18 cellular contexts compared by ENCODE assay signal in genomic region chr10:95375418-95375817, GRCh38.
"Had no signal": no experiment of that assay in that cellular context is flagged by ENCODE, and none has a peak within 500 bp of the region (broad histone marks: within the 10 kb centered on the region; RNA-seq: fewer than 3 reads in every experiment).

No MANE protein-coding gene starts in this region.

- H3K4me3 ChIP-seq: colonic mucosa, hepatocyte, lower lobe of right lung, SK-N-MC, skin epidermis, testis had no signal

- H3K9me3 ChIP-seq: colonic mucosa, lower lobe of right lung, testis had no signal

- H3K27ac ChIP-seq: brain microvascular endothelial cell, colonic mucosa, hepatocyte, lower lobe of right lung, SK-N-MC, skin epidermis, testis, WERI-Rb-1 had no signal

- H3K27ac Mint-ChIP-seq: activated CD4-positive, alpha-beta T cell treated with anti-CD3 and anti-CD28 coated beads for 36 hours; activated naive CD8-positive, alpha-beta T cell; activated T-helper 1 cell treated with anti-CD3 and anti-CD28 coated beads, Interleukin-12 subunit alpha, Interleukin-12 subunit beta, Interleukin-2, Interleukin-4 antibody, amounts not matched to agents 30 ng/mL and 10 ng/mL and 1 ng/mL, durations not matched to agents 14 hours and 24 hours and 36 hours; natural killer cell treated with Interleukin-12 subunit alpha and Interleukin-12 subunit beta and Interleukin-15 and Interleukin-18, amount 100 ng/mL, for 72 hours had no signal

- H3K27me3 ChIP-seq: brain microvascular endothelial cell, colonic mucosa, hepatocyte, testis had no signal

- H3K36me3 Mint-ChIP-seq: natural killer cell treated with Interleukin-12 subunit alpha and Interleukin-12 subunit beta and Interleukin-15 and Interleukin-18, amount 100 ng/mL, for 72 hours had no signal

- H3K9me3 Mint-ChIP-seq: activated T-helper 1 cell treated with anti-CD3 and anti-CD28 coated beads, Interleukin-12 subunit alpha, Interleukin-12 subunit beta, Interleukin-2, Interleukin-4 antibody, amounts not matched to agents 30 ng/mL and 10 ng/mL and 1 ng/mL, durations not matched to agents 14 hours and 24 hours and 36 hours; central memory CD8-positive, alpha-beta T cell; natural killer cell treated with Interleukin-12 subunit alpha and Interleukin-12 subunit beta and Interleukin-15 and Interleukin-18, amount 100 ng/mL, for 72 hours; stimulated activated naive CD8-positive, alpha-beta T cell treated with anti-CD3 and anti-CD28 coated beads, Interleukin-15, amount 100 ng/mL, for 72 hours had no signal

- H3K4me2 ChIP-seq: hepatocyte had no signal

- H2AFZ ChIP-seq: hepatocyte had no signal

- H3K4me1 Mint-ChIP-seq: activated CD4-positive, alpha-beta T cell treated with anti-CD3 and anti-CD28 coated beads for 36 hours; central memory CD8-positive, alpha-beta T cell; stimulated activated naive CD8-positive, alpha-beta T cell treated with anti-CD3 and anti-CD28 coated beads, Interleukin-15, amount 100 ng/mL, for 72 hours had no signal

- H3K4me3 Mint-ChIP-seq: activated CD4-positive, alpha-beta T cell treated with anti-CD3 and anti-CD28 coated beads for 36 hours; activated naive CD8-positive, alpha-beta T cell; activated T-helper 1 cell treated with anti-CD3 and anti-CD28 coated beads, Interleukin-12 subunit alpha, Interleukin-12 subunit beta, Interleukin-2, Interleukin-4 antibody, amounts not matched to agents 30 ng/mL and 10 ng/mL and 1 ng/mL, durations not matched to agents 14 hours and 24 hours and 36 hours; central memory CD8-positive, alpha-beta T cell; natural killer cell treated with Interleukin-12 subunit alpha and Interleukin-12 subunit beta and Interleukin-15 and Interleukin-18, amount 100 ng/mL, for 72 hours; stimulated activated naive CD8-positive, alpha-beta T cell treated with anti-CD3 and anti-CD28 coated beads, Interleukin-15, amount 100 ng/mL, for 72 hours had no signal

- DNase-seq: activated CD4-positive, alpha-beta T cell treated with anti-CD3 and anti-CD28 coated beads for 36 hours; activated CD4-positive, alpha-beta T cell treated with anti-CD3 and anti-CD28 coated beads, Interleukin-2, amount 50 U/mL, for 48 hours; activated gamma-delta T cell treated with Interleukin-2 at 50 U/mL for 16 hours; brain microvascular endothelial cell; colonic mucosa; effector CD4-positive, alpha-beta T cell; left colon; lower lobe of right lung; stimulated activated naive CD8-positive, alpha-beta T cell treated with anti-CD3 and anti-CD28 coated beads, Interleukin-15, amount 100 ng/mL, for 72 hours; testis; WERI-Rb-1 had no signal

- H3K4me1 ChIP-seq: colonic mucosa, testis had no signal

- H3K79me2 ChIP-seq: hepatocyte had no signal

- H3K36me3 ChIP-seq: brain microvascular endothelial cell, WERI-Rb-1 had no signal
